Comparison of ENCODE assay signal across 10 cellular contexts in genomic region chr4:142350886-142351285, GRCh38.
A peak's percentile ranks its signal among the peaks of the same experiment; 100 is the strongest.
DNase-seq lines count a peak whose midpoint lies in the region; ATAC-seq lines count a peak whose summit lies in the region.
"Had no signal": no experiment of that assay in that cellular context is flagged by ENCODE, and none has a peak within 500 bp of the region (broad histone marks: within the 10 kb centered on the region; RNA-seq: fewer than 3 reads in every experiment).

No MANE protein-coding gene starts in this region.

- peak overlapping the region; percentile 12 for H3K4me2 ChIP-seq in GM23248 (ENCODE audit: unreplicated experiment)

- no peaks in the 10 kb centered on the region for H3K9me3 ChIP-seq in GM23248 (ENCODE audit: low read depth)

- H3K4me3 ChIP-seq in GM23248, result no peak overlapping the region
- H3K4me3 ChIP-seq: cardiac muscle cell had no signal

- H3F3A ChIP-seq in GM23248 (ENCODE audit: insufficient read depth), result peaks cover 25% of the 10 kb centered on the region

- no peaks in the 10 kb centered on the region for H3K36me3 ChIP-seq in GM23248 (ENCODE audit: low read depth)
- H3K36me3 ChIP-seq: cardiac muscle cell had no signal

- H4K20me1 ChIP-seq in GM23248 (ENCODE audit: insufficient read depth), result no peaks in the 10 kb centered on the region

- in situ Hi-C loops in GM23248 (cut with MboI), result loop anchor here (10.0 kb wide), 2 partner anchors 364 to 494 kb away; partner anchors contain the start of gene INPP4B

- H3K4me1 ChIP-seq in GM23248 (ENCODE audit: insufficient read depth), result peaks cover 64% of the 10 kb centered on the region

- ATAC-seq in HG02852 (IDR thresholded peaks at IDR 0.05; ENCODE audit: unreplicated experiment) (no peak), GM21717 (IDR thresholded peaks at IDR 0.05; ENCODE audit: unreplicated experiment) (no peak)

- no peaks in the 10 kb centered on the region for H3K9me2 ChIP-seq in GM23248 (ENCODE audit: insufficient read depth)

- DNase-seq in GM23248 (peak; percentile 40), NCI-H460 (ENCODE audit: extremely low read depth, low read depth) (peak; percentile 4), dermis blood vessel endothelial cell (peak; percentile 28), renal cortical epithelial cell (ENCODE audit: low read depth) (peak; percentile 34), kidney glomerular epithelial cell (lab: John Stamatoyannopoulos, UW) (no peak)
- DNase-seq: NCI-H1436, SW 1271 had no signal

- H3K27ac ChIP-seq in GM23248, result no peak overlapping the region
- H3K27ac ChIP-seq: cardiac muscle cell had no signal

- H2AFZ ChIP-seq in GM23248, result peak overlapping the region; percentile 9; the same call in 1 of the 2 replicates

- peaks cover 88% of the 10 kb centered on the region for H3K79me2 ChIP-seq in GM23248 (ENCODE audit: insufficient read depth)

- H3K27me3 ChIP-seq in GM23248 (replicated peaks; ENCODE audit: insufficient read depth), result no peaks in the 10 kb centered on the region
- H3K27me3 ChIP-seq: cardiac muscle cell had no signal

- H3K9ac ChIP-seq in GM23248, result no peak overlapping the region
